Comparison of ENCODE assay signal across 9 cellular contexts in genomic region chr3:81249540-81250029, GRCh38.
DNase-seq lines count a peak whose midpoint lies in the region; ATAC-seq, FAIRE-seq and TF ChIP-seq lines count a peak whose summit lies in the region.
"Had no signal": no experiment of that assay in that cellular context is flagged by ENCODE, and none has a peak within 500 bp of the region (broad histone marks: within the 10 kb centered on the region; RNA-seq: fewer than 3 reads in every experiment).

No MANE protein-coding gene starts in this region.

- peak; percentile 38 for DNase-seq in NCI-H345 (lab: John Stamatoyannopoulos, UW)
- no peak for DNase-seq in NCI-H345 treated with DMSO at 0.1 percent for 48 hours (lab: John Stamatoyannopoulos, UW; ENCODE audit: unreplicated experiment)
- DNase-seq in T1000 (lab: John Stamatoyannopoulos, UW): peak; percentile 1
- DNase-seq in small intestine: peak; percentile 75
- DNase-seq in NCI-H2171 (lab: John Stamatoyannopoulos, UW): no peak
- no peak for DNase-seq in testis
- no peak for DNase-seq in effector CD4-positive, alpha-beta T cell

- no peak for FAIRE-seq in small intestine (lab: Jason Lieb, UNC)

- TF ChIP-seq CTCF in testis (IDR thresholded peaks at IDR 0.05): no peak

- H3K36me3 ChIP-seq in small intestine (ENCODE audit: control insufficient read depth in 2 of 2, insufficient read depth in 2 of 2, low read length in 2 of 2): no peaks in the 10 kb centered on the region
- H3K36me3 ChIP-seq in testis (ENCODE audit: low read depth, missing control alignments): no peaks in the 10 kb centered on the region

- peak; percentile 73 for ATAC-seq in HG03135 (IDR thresholded peaks at IDR 0.05; ENCODE audit: unreplicated experiment)
- ATAC-seq: HCT116 had no signal

- H3K27ac ChIP-seq in small intestine (ENCODE audit: low read depth in 1 of 2, low read length in 1 of 2) (no peak overlapping the region), testis (no peak overlapping the region)

- H3K4me1 ChIP-seq in small intestine (ENCODE audit: control insufficient read depth in 2 of 2, insufficient read depth in 1 of 2, low read depth in 1 of 2, low read length in 1 of 2) (no peaks in the 10 kb centered on the region), testis (no peaks in the 10 kb centered on the region)

- H3K4me3 ChIP-seq in small intestine (ENCODE audit: low read depth in 1 of 2, low read length in 2 of 2) (no peak overlapping the region), testis (no peak overlapping the region)

- 13 to 45% (median 15%) methylated on average over 1 of the region's 1 CpG for WGBS in small intestine, 3 donors
- 58 to 59% methylated on average over 1 of the region's 1 CpG for WGBS in testis, 2 donors

- H3K27me3 ChIP-seq in small intestine (ENCODE audit: control insufficient read depth in 2 of 2, insufficient read depth in 2 of 2, low read length in 2 of 2): no peaks in the 10 kb centered on the region
- H3K27me3 ChIP-seq in testis: no peaks in the 10 kb centered on the region

- H3K9me3 ChIP-seq in small intestine (ENCODE audit: control insufficient read depth, low read depth): no peaks in the 10 kb centered on the region
- no peaks in the 10 kb centered on the region for H3K9me3 ChIP-seq in testis

- intact Hi-C loops in testis (cut with DNase I; ENCODE audit: low total_unique reads): no loop called here

- TF ChIP-seq POLR2A in testis (IDR thresholded peaks at IDR 0.05): no peak

Comparison
In these comparisons a context has a peak if more than half of its experiments do, and no peak if none do; other contexts are left out.
1. DNase-seq: peak in NCI-H345 (single experiment), T1000 (single experiment) and small intestine (single experiment); none in NCI-H345 treated with DMSO at 0.1 percent for 48 hours (single experiment), NCI-H2171 (single experiment), testis (single experiment) and effector CD4-positive, alpha-beta T cell (single experiment).